In genomic region chr13:31327157-31327556, GRCh38 we compare ENCODE assay signal across 14 cellular contexts.
DNase-seq lines count a peak whose midpoint lies in the region; ATAC-seq and TF ChIP-seq lines count a peak whose summit lies in the region.
"Had no signal": no experiment of that assay in that cellular context is flagged by ENCODE, and none has a peak within 500 bp of the region (broad histone marks: within the 10 kb centered on the region; RNA-seq: fewer than 3 reads in every experiment).

No MANE protein-coding gene starts in this region.

- H3K4ac ChIP-seq in mesenchymal stem cell (ENCODE audit: low read depth in 1 of 2, low read length in 2 of 2) = no peak overlapping the region

- H4K20me1 ChIP-seq in osteoblast (ENCODE audit: insufficient read depth, low read length) = no peaks in the 10 kb centered on the region
- H4K20me1 ChIP-seq: BLaER1 treated with 17β-estradiol and CSF1 and Interleukin-3, amounts not matched to agents 10 nM and 100 nM had no signal

- no peak overlapping the region for H2BK5ac ChIP-seq in mesenchymal stem cell (ENCODE audit: low read depth, low read length, poor library complexity, severe bottlenecking)

- H3K23ac ChIP-seq in mesenchymal stem cell (ENCODE audit: low read length in 2 of 2) = no peak overlapping the region

- no peak overlapping the region for H4K91ac ChIP-seq in mesenchymal stem cell (ENCODE audit: low read length)

- no peaks in the 10 kb centered on the region for H3K9me3 ChIP-seq in left ventricle myocardium inferior (replicated peaks)
- H3K9me3 ChIP-seq in heart right ventricle = no peaks in the 10 kb centered on the region
- no peaks in the 10 kb centered on the region for H3K9me3 ChIP-seq in mesenchymal stem cell (ENCODE audit: control insufficient read depth, low read length)
- no peaks in the 10 kb centered on the region for H3K9me3 ChIP-seq in osteoblast (ENCODE audit: low read depth, low read length)
- H3K9me3 ChIP-seq: BLaER1 treated with 17β-estradiol and CSF1 and Interleukin-3, amounts not matched to agents 10 nM and 100 nM had no signal

- no peak overlapping the region for H3K27ac Mint-ChIP-seq in activated CD8-positive, alpha-beta T cell treated with anti-CD3 and anti-CD28 coated beads, Interleukin-2, amount 10 ng/mL, durations not matched to agents 7 days and 5 days

- no peak overlapping the region for H3K4me3 ChIP-seq in left ventricle myocardium inferior
- H3K4me3 ChIP-seq in heart right ventricle = peak overlapping the region in 2 of 10 donors; percentile 2 to 11
- H3K4me3 ChIP-seq in mesenchymal stem cell (ENCODE audit: insufficient read depth in 1 of 2, low read depth in 1 of 2, low read length in 2 of 2) = peak overlapping the region in 1 of 2 experiments; percentile 56
- H3K4me3 ChIP-seq in osteoblast (ENCODE audit: insufficient read depth, low read length) = no peak overlapping the region
- H3K4me3 ChIP-seq: BLaER1 treated with 17β-estradiol and CSF1 and Interleukin-3, amounts not matched to agents 10 nM and 100 nM had no signal

- H3K79me2 ChIP-seq in osteoblast (ENCODE audit: insufficient read depth, low read length) = no peaks in the 10 kb centered on the region

- H3K4me1 Mint-ChIP-seq in activated CD8-positive, alpha-beta T cell treated with anti-CD3 and anti-CD28 coated beads, Interleukin-2, amount 10 ng/mL, durations not matched to agents 7 days and 5 days (ENCODE audit: low read depth) = no peaks in the 10 kb centered on the region
- H3K4me1 Mint-ChIP-seq: CD4-positive, CD25-positive, alpha-beta regulatory T cell had no signal

- no peak overlapping the region for H2BK12ac ChIP-seq in mesenchymal stem cell (ENCODE audit: low read length in 2 of 2)

- H3K27me3 ChIP-seq in left ventricle myocardium inferior (ENCODE audit: low read depth) (no peaks in the 10 kb centered on the region), heart right ventricle (no peaks in the 10 kb centered on the region), mesenchymal stem cell (ENCODE audit: control insufficient read depth in 1 of 2, insufficient read depth in 1 of 2, low read length in 2 of 2) (no peaks in the 10 kb centered on the region), osteoblast (ENCODE audit: insufficient read depth, low read length) (no peaks in the 10 kb centered on the region)
- H3K27me3 ChIP-seq: BLaER1 treated with 17β-estradiol and CSF1 and Interleukin-3, amounts not matched to agents 10 nM and 100 nM had no signal

- 79 to 92% methylated on average over 4 of the region's 4 CpGs for WGBS in heart right ventricle, 2 donors
- 86% methylated on average over 3 of the region's 4 CpGs for WGBS in mesenchymal stem cell

- H4K8ac ChIP-seq in mesenchymal stem cell (ENCODE audit: low read length) = no peak overlapping the region

- H3K27ac ChIP-seq in left ventricle myocardium inferior (replicated peaks) = peak overlapping the region; percentile 27
- H3K27ac ChIP-seq in heart right ventricle = no peak overlapping the region
- no peak overlapping the region for H3K27ac ChIP-seq in mesenchymal stem cell (ENCODE audit: low read length, poor library complexity, severe bottlenecking)
- no peak overlapping the region for H3K27ac ChIP-seq in osteoblast (ENCODE audit: low read depth, low read length)
- H3K27ac ChIP-seq: 22Rv1; BLaER1 treated with 17β-estradiol and CSF1 and Interleukin-3, amounts not matched to agents 10 nM and 100 nM; HL-60 had no signal

- no peak overlapping the region for H3K14ac ChIP-seq in mesenchymal stem cell (ENCODE audit: low read length in 2 of 2)

- H3K4me1 ChIP-seq in left ventricle myocardium inferior (peaks cover 6% of the 10 kb centered on the region), heart right ventricle (no peaks in the 10 kb centered on the region), mesenchymal stem cell (ENCODE audit: control insufficient read depth, insufficient read depth, low read depth, low read length) (peaks cover 1% of the 10 kb centered on the region), osteoblast (ENCODE audit: insufficient read depth, low read length) (peaks cover 6% of the 10 kb centered on the region)
- H3K4me1 ChIP-seq: BLaER1 treated with 17β-estradiol and CSF1 and Interleukin-3, amounts not matched to agents 10 nM and 100 nM had no signal

- DNase-seq in left ventricle myocardium inferior (no peak), heart right ventricle (no peak), mesenchymal stem cell (no peak), osteoblast (ENCODE audit: insufficient read length, low spot score, missing footprints) (no peak), hippocampal formation (lab: John Stamatoyannopoulos, UW) (no peak), iPS-NIHi7 (ENCODE audit: extremely low spot score) (no peak)
- DNase-seq in activated CD8-positive, alpha-beta T cell treated with anti-CD3 and anti-CD28 coated beads, Interleukin-2, amount 10 ng/mL, durations not matched to agents 7 days and 5 days = no peak
- DNase-seq: ACHN; CD4-positive, CD25-positive, alpha-beta regulatory T cell; DMS53 had no signal

- H3K79me1 ChIP-seq in mesenchymal stem cell (replicated peaks; ENCODE audit: low read length, poor library complexity, severe bottlenecking) = no peaks in the 10 kb centered on the region

- TF ChIP-seq CTCF in left ventricle myocardium inferior (IDR thresholded peaks at IDR 0.05; ENCODE audit: borderline replicate concordance) (no peak), heart right ventricle (IDR thresholded peaks at IDR 0.05) (no peak), osteoblast (IDR thresholded peaks at IDR 0.05; ENCODE audit: extremely low read depth, low read depth, low read length) (no peak)

- intact Hi-C loops in left ventricle myocardium inferior (cut with micrococcal nuclease) = no loop called here
- intact Hi-C loops in heart right ventricle (cut with DNase I) = no loop called here

- peak overlapping the region; percentile 71 for H3K9ac ChIP-seq in mesenchymal stem cell (ENCODE audit: low read length)
- H3K9ac ChIP-seq: BLaER1 treated with 17β-estradiol and CSF1 and Interleukin-3, amounts not matched to agents 10 nM and 100 nM had no signal

- H3K27me3 Mint-ChIP-seq in activated CD8-positive, alpha-beta T cell treated with anti-CD3 and anti-CD28 coated beads, Interleukin-2, amount 10 ng/mL, durations not matched to agents 7 days and 5 days (ENCODE audit: low read depth) = no peaks in the 10 kb centered on the region
- H3K27me3 Mint-ChIP-seq: CD4-positive, CD25-positive, alpha-beta regulatory T cell had no signal

- no peak overlapping the region for H3K4me2 ChIP-seq in mesenchymal stem cell (ENCODE audit: low read length, poor library complexity, severe bottlenecking)
- peak overlapping the region; percentile 6 for H3K4me2 ChIP-seq in osteoblast (ENCODE audit: insufficient read depth, low read length)
- H3K4me2 ChIP-seq: BLaER1 treated with 17β-estradiol and CSF1 and Interleukin-3, amounts not matched to agents 10 nM and 100 nM had no signal

- no peaks in the 10 kb centered on the region for H3K9me3 Mint-ChIP-seq in activated CD8-positive, alpha-beta T cell treated with anti-CD3 and anti-CD28 coated beads, Interleukin-2, amount 10 ng/mL, durations not matched to agents 7 days and 5 days (ENCODE audit: insufficient read depth)

- no peak overlapping the region for H2BK15ac ChIP-seq in mesenchymal stem cell (ENCODE audit: low read depth, poor library complexity, severe bottlenecking)

- CTCF ChIA-PET in activated CD8-positive, alpha-beta T cell treated with anti-CD3 and anti-CD28 coated beads, Interleukin-2, amount 10 ng/mL, durations not matched to agents 7 days and 5 days (lab: Charles Lee) = no interaction called here

- H2AK5ac ChIP-seq in mesenchymal stem cell (ENCODE audit: low read length, severe bottlenecking) = no peak overlapping the region

- POLR2A ChIA-PET in activated CD8-positive, alpha-beta T cell treated with anti-CD3 and anti-CD28 coated beads, Interleukin-2, amount 10 ng/mL, durations not matched to agents 7 days and 5 days (lab: Charles Lee) = no interaction called here

- H3K36me3 ChIP-seq in left ventricle myocardium inferior (peaks cover 22% of the 10 kb centered on the region), heart right ventricle (peaks cover 0 to 55% (median 0%) of the 10 kb centered on the region in 9 donors), mesenchymal stem cell (ENCODE audit: control insufficient read depth in 1 of 2, insufficient read depth in 2 of 2, low read depth in 1 of 2, low read length in 2 of 2) (peaks cover 3 to 6% of the 10 kb centered on the region in 2 experiments), osteoblast (ENCODE audit: insufficient read depth, low read length) (no peaks in the 10 kb centered on the region)

- H2AFZ ChIP-seq in mesenchymal stem cell (ENCODE audit: low read depth, low read length) (no peak overlapping the region), osteoblast (ENCODE audit: low read length) (no peak overlapping the region)

- no peak overlapping the region for H2BK120ac ChIP-seq in mesenchymal stem cell (ENCODE audit: low read depth, low read length)

- H3K36me3 Mint-ChIP-seq in activated CD8-positive, alpha-beta T cell treated with anti-CD3 and anti-CD28 coated beads, Interleukin-2, amount 10 ng/mL, durations not matched to agents 7 days and 5 days (ENCODE audit: low read depth) = peaks cover 5% of the 10 kb centered on the region

- no peak overlapping the region for H3K18ac ChIP-seq in mesenchymal stem cell (ENCODE audit: low read depth in 1 of 2, low read length in 2 of 2)

- no peak for ATAC-seq in heart right ventricle
- ATAC-seq in activated CD8-positive, alpha-beta T cell treated with anti-CD3 and anti-CD28 coated beads, Interleukin-2, amount 10 ng/mL, durations not matched to agents 7 days and 5 days = no peak
- ATAC-seq: HCT116 had no signal

- H3K4me3 Mint-ChIP-seq in activated CD8-positive, alpha-beta T cell treated with anti-CD3 and anti-CD28 coated beads, Interleukin-2, amount 10 ng/mL, durations not matched to agents 7 days and 5 days = no peak overlapping the region
- H3K4me3 Mint-ChIP-seq: CD4-positive, CD25-positive, alpha-beta regulatory T cell had no signal
